Comparison of ENCODE assay signal across 22 cellular contexts in genomic region chr10:123944661-123945060, GRCh38. TPM values are rescaled to one million over a fixed set of nuclear protein-coding genes. Genes with fewer than 3 reads are reported as not detected.
DNase-seq lines count a peak whose midpoint lies in the region; ATAC-seq and TF ChIP-seq lines count a peak whose summit lies in the region.
"Had no signal": no experiment of that assay in that cellular context is flagged by ENCODE, and none has a peak within 500 bp of the region (broad histone marks: within the 10 kb centered on the region; RNA-seq: fewer than 3 reads in every experiment).

No MANE protein-coding gene starts in this region.

- intact Hi-C loops in esophagus muscularis mucosa (cut with DNase I) = no loop called here
- intact Hi-C loops in ovary (cut with DNase I) = no loop called here
- intact Hi-C loops in testis (cut with DNase I; ENCODE audit: low total_unique reads) = no loop called here

- peak overlapping the region in 3 of 4 donors; percentile 35 to 54 (median 51) for H3K27ac ChIP-seq in esophagus muscularis mucosa (replicated peaks in 1 of 4)
- H3K27ac ChIP-seq in ovary = no peak overlapping the region
- peak overlapping the region in 1 of 2 donors; percentile 79 for H3K27ac ChIP-seq in testis
- H3K27ac ChIP-seq: BLaER1 had no signal

- peaks cover 0 to 17% (median 14%) of the 10 kb centered on the region in 4 donors for H3K4me1 ChIP-seq in esophagus muscularis mucosa
- H3K4me1 ChIP-seq in ovary (ENCODE audit: insufficient read depth) = peaks cover 8% of the 10 kb centered on the region
- peaks cover 14% of the 10 kb centered on the region for H3K4me1 ChIP-seq in testis
- H3K4me1 ChIP-seq: BE2C had no signal

- no peaks in the 10 kb centered on the region for H3K36me3 ChIP-seq in esophagus muscularis mucosa
- no peaks in the 10 kb centered on the region for H3K36me3 ChIP-seq in ovary
- H3K36me3 ChIP-seq in testis (ENCODE audit: low read depth, missing control alignments) = no peaks in the 10 kb centered on the region
- H3K36me3 ChIP-seq: BE2C, BLaER1 had no signal

- no peak for TF ChIP-seq EP300 in esophagus muscularis mucosa (IDR thresholded peaks at IDR 0.05)
- no peak for TF ChIP-seq EP300 in ovary (IDR thresholded peaks at IDR 0.05)

- H3K27me3 ChIP-seq in esophagus muscularis mucosa (no peaks in the 10 kb centered on the region), ovary (no peaks in the 10 kb centered on the region), testis (no peaks in the 10 kb centered on the region)
- H3K27me3 ChIP-seq: BE2C, BLaER1 had no signal

- H3K9me3 ChIP-seq in esophagus muscularis mucosa (no peaks in the 10 kb centered on the region), ovary (no peaks in the 10 kb centered on the region), testis (no peaks in the 10 kb centered on the region)
- H3K9me3 ChIP-seq: BE2C, BLaER1, Caco-2 had no signal

- no peak for TF ChIP-seq CTCF in esophagus muscularis mucosa (IDR thresholded peaks at IDR 0.05)
- no peak for TF ChIP-seq CTCF in ovary (IDR thresholded peaks at IDR 0.05)
- TF ChIP-seq CTCF in testis (IDR thresholded peaks at IDR 0.05) = no peak

- no peak overlapping the region for H3K4me3 ChIP-seq in esophagus muscularis mucosa
- H3K4me3 ChIP-seq in ovary = no peak overlapping the region
- no peak overlapping the region for H3K4me3 ChIP-seq in testis
- H3K4me3 ChIP-seq: BLaER1 had no signal

- ATAC-seq in HG02623 (IDR thresholded peaks at IDR 0.05; ENCODE audit: unreplicated experiment) = no peak
- no peak for ATAC-seq in HG02870 (IDR thresholded peaks at IDR 0.05; ENCODE audit: unreplicated experiment)
- ATAC-seq in HG03280 (IDR thresholded peaks at IDR 0.05; ENCODE audit: unreplicated experiment) = no peak
- no peak for ATAC-seq in GM18858 (IDR thresholded peaks at IDR 0.05; ENCODE audit: unreplicated experiment)

- TF ChIP-seq POLR2A in esophagus muscularis mucosa (IDR thresholded peaks at IDR 0.05; ENCODE audit: low read depth) (no peak), ovary (IDR thresholded peaks at IDR 0.05) (no peak), testis (IDR thresholded peaks at IDR 0.05) (no peak)

- 39% methylated on average over 6 of the region's 6 CpGs for WGBS in esophagus muscularis mucosa
- WGBS in ovary, 3 donors = 3 to 8% (median 6%) methylated on average over 6 of the region's 6 CpGs
- WGBS in testis, 2 donors = 28 to 57% methylated on average over 6 of the region's 6 CpGs

- DNase-seq in esophagus muscularis mucosa (ENCODE audit: extremely low spot score) = no peak
- peak; percentile 32 for DNase-seq in islet precursor cell
- DNase-seq in ovary = peak in 3 of 5 donors; percentile 17 to 60 (median 51)
- peak; percentile 50 for DNase-seq in testis
- DNase-seq: 8988T; ACHN; BE2C; C1 segment of cervical spinal cord; Caco-2; Calu3; CD4-positive, alpha-beta memory T cell; CD4-positive, CD25-positive, alpha-beta regulatory T cell; CD8-positive, alpha-beta memory T cell; GF-D8 had no signal

RNA-seq across cellular contexts. Expression of gene CPXM2, which starts 53.1 kb away (rescaled TPM):
- 100 to 1,000 TPM in 2 of 4 donors, 10 to 100 TPM in 2; 56.8 to 150 (median 96.9) TPM for total RNA-seq in esophagus muscularis mucosa
- total RNA-seq in ovary = 10 to 100 TPM in 4 of 7 donors, 1 to 10 TPM in 3; 5.5 to 22.1 (median 11.6) TPM
- 10 to 100 TPM; 13.3 to 66.0 TPM for polyA plus RNA-seq in ovary
- total RNA-seq in testis = 10 to 100 TPM; 16.0 to 17.5 TPM
- 40.0 TPM for polyA plus RNA-seq in testis (ENCODE audit: insufficient read depth, low read depth, low replicate concordance)
- total RNA-seq: A673; Caco-2; Calu3; CD4-positive, alpha-beta memory T cell; CD4-positive, CD25-positive, alpha-beta regulatory T cell; CD8-positive, alpha-beta memory T cell had no signal
- polyA plus RNA-seq: AG04450; CD14-positive monocyte; CD4-positive, alpha-beta memory T cell; CD4-positive, CD25-positive, alpha-beta regulatory T cell; CD8-positive, alpha-beta memory T cell had no signal

Comparison
In these comparisons a context has a peak if more than half of its experiments do, and no peak if none do; other contexts are left out.
1. H3K27ac ChIP-seq: peak in esophagus muscularis mucosa (3 of 4); none in ovary (0 of 2).